ENCODE assay signal across 5 cellular contexts in genomic region chr7:64297418-64297817, GRCh38. TPM values are rescaled to one million over a fixed set of nuclear protein-coding genes. Genes with fewer than 3 reads are reported as not detected.
"Had no signal": no experiment of that assay in that cellular context is flagged by ENCODE, and none has a peak within 500 bp of the region (broad histone marks: within the 10 kb centered on the region; RNA-seq: fewer than 3 reads in every experiment).

No MANE protein-coding gene starts in this region.

RNA-seq across cellular contexts. Expression of gene ZNF736, which starts 16.3 kb away (rescaled TPM):
- total RNA-seq: endodermal cell, hepatocyte, mesothelial cell of epicardium, progenitor cell of endocrine pancreas, smooth muscle cell had no signal
